ENCODE assay signal across 24 cellular contexts in the genomic region with DNA sequence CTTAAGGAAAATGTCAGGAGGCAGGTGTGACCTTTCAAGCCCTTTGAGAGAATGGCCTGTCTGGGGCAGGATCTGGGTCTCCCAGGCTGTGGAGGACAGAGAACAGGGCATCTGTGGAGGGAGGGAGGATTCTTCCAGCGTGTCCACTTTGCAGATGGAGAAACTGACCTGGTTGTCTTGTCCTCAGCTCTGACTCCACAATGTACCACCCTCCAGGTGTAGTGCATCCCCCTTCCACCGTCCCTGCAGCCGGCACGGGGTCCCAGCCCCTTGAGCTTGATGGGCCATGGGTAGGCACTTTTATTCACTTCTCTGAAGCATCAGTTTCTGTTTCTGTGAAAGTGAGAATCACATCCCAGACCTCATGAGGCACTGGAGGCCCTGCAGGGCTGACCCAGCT. TPM values are rescaled to one million over a fixed set of nuclear protein-coding genes. Genes with fewer than 3 reads are reported as not detected.
DNase-seq lines count a peak whose midpoint lies in the region; ATAC-seq, FAIRE-seq and TF ChIP-seq lines count a peak whose summit lies in the region.
"Had no signal": no experiment of that assay in that cellular context is flagged by ENCODE, and none has a peak within 500 bp of the region (broad histone marks: within the 10 kb centered on the region; RNA-seq: fewer than 3 reads in every experiment).

No MANE protein-coding gene starts in this region.

- H4K91ac ChIP-seq in IMR-90 (ENCODE audit: insufficient read depth, low read depth, low read length): peak overlapping the region; percentile 87

- TF ChIP-seq POLR2A in A549 (IDR thresholded peaks at IDR 0.05; ENCODE audit: low read length) (no peak), IMR-90 (IDR thresholded peaks at IDR 0.05; ENCODE audit: low read depth, low read length) (no peak), endothelial cell of umbilical vein (IDR thresholded peaks at IDR 0.05; ENCODE audit: low read depth, low read length) (no peak), sigmoid colon (IDR thresholded peaks at IDR 0.05) (no peak)

- peak overlapping the region; percentile 94 for H2BK5ac ChIP-seq in IMR-90 (ENCODE audit: low read depth, low read length, poor library complexity, severe bottlenecking)

- dilution Hi-C loops in IMR-90 (cut with HindIII; ENCODE audit: low sequenced_read_pairs, unreplicated experiment) (no loop called here), endothelial cell of umbilical vein (cut with MboI; ENCODE audit: extremely low pct_ligation_motif_present, low sequenced_read_pairs) (no loop called here)

- POLR2A ChIA-PET in A549 (lab: Yijun Ruan, JAX) (interaction anchor here (2.3 kb wide), 1 partner anchor 48 kb away, joined by 8 read pairs; no protein-coding TSS in a partner anchor), IMR-90 (lab: Charles Lee; ENCODE audit: unreplicated experiment) (no interaction called here), endothelial cell of umbilical vein (lab: Charles Lee) (no interaction called here)

- intact Hi-C loops in IMR-90 (cut with micrococcal nuclease): no loop called here
- intact Hi-C loops in endothelial cell of umbilical vein (cut with micrococcal nuclease): loop anchor here (5.0 kb wide), 1 partner anchor 108 kb away; no protein-coding TSS in a partner anchor
- intact Hi-C loops in sigmoid colon (cut with DNase I): loop anchor here (5.0 kb wide), 1 partner anchor 53 kb away; no protein-coding TSS in a partner anchor

- BruUV-seq in IMR-90 (replicated peaks; lab: Mats Ljungman, UMichigan) (no TSS peak), endothelial cell of umbilical vein (replicated peaks; lab: Mats Ljungman, UMichigan) (no TSS peak)

- CTCF ChIA-PET in A549 (lab: Yijun Ruan, JAX) (interaction anchor here (0.7 to 32.6 kb wide), 6 partner anchors 10 to 121 kb away, joined by 3 to 818 read pairs (median 6); no protein-coding TSS in a partner anchor), IMR-90 (lab: Yijun Ruan, JAX) (no interaction called here), endothelial cell of umbilical vein (lab: Charles Lee) (interaction anchor here (0.7 to 8.8 kb wide), 4 partner anchors 16 to 111 kb away, joined by 3 to 156 read pairs (median 34); no protein-coding TSS in a partner anchor)

- H2BK20ac ChIP-seq in IMR-90 (ENCODE audit: low read depth, low read length): peak overlapping the region; percentile 78

- H2BK15ac ChIP-seq in IMR-90 (ENCODE audit: low read depth, low read length): peak overlapping the region; percentile 82; the same call in 2 of the 3 replicates

- no peak for ATAC-seq in A549
- ATAC-seq in IMR-90 (ENCODE audit: low read depth): no peak
- ATAC-seq: body of pancreas; effector memory CD8-positive, alpha-beta T cell; GM12878; natural killer cell treated with Interleukin-12 subunit alpha and Interleukin-12 subunit beta and Interleukin-15 and Interleukin-18, amount 100 ng/mL, for 72 hours; sciatic nerve; stimulated activated naive CD8-positive, alpha-beta T cell treated with anti-CD3 and anti-CD28 coated beads, Interleukin-15, amount 100 ng/mL, for 72 hours had no signal

- H3K4me2 ChIP-seq in A549: peak overlapping the region; percentile 62
- H3K4me2 ChIP-seq in IMR-90 (ENCODE audit: low read depth, low read length): no peak overlapping the region
- no peak overlapping the region for H3K4me2 ChIP-seq in endothelial cell of umbilical vein (ENCODE audit: insufficient read depth, low read length)

- H3K9me3 ChIP-seq in A549: no peaks in the 10 kb centered on the region
- H3K9me3 ChIP-seq in IMR-90 (ENCODE audit: control insufficient read depth, insufficient read depth, low read length): no peaks in the 10 kb centered on the region
- no peaks in the 10 kb centered on the region for H3K9me3 ChIP-seq in endothelial cell of umbilical vein (replicated peaks; ENCODE audit: control insufficient read depth, insufficient read depth, low read length)
- no peaks in the 10 kb centered on the region for H3K9me3 ChIP-seq in sigmoid colon
- H3K9me3 ChIP-seq: body of pancreas, esophagus squamous epithelium, gastrocnemius medialis had no signal

- FAIRE-seq in A549 (lab: Jason Lieb, UNC) (no peak), endothelial cell of umbilical vein (lab: Jason Lieb, UNC) (no peak)
- FAIRE-seq: GM12878, islet of Langerhans had no signal

- no peak for TF ChIP-seq CTCF in A549 (IDR thresholded peaks at IDR 0.05)
- no peak for TF ChIP-seq CTCF in IMR-90 (conservative IDR thresholded peaks at IDR 0.05; ENCODE audit: low read depth, low read length)
- no peak for TF ChIP-seq CTCF in endothelial cell of umbilical vein (IDR thresholded peaks at IDR 0.05; ENCODE audit: extremely low read depth in 1 of 2, insufficient read depth in 1 of 2, low read depth in 1 of 2, low read length in 2 of 2)
- no peak for TF ChIP-seq CTCF in sigmoid colon (IDR thresholded peaks at IDR 0.05)

- TF ChIP-seq RAD21 in A549 (conservative IDR thresholded peaks at IDR 0.05 in 1 of 2, IDR thresholded peaks at IDR 0.05 in 1 of 2): no peak
- no peak for TF ChIP-seq RAD21 in IMR-90 (IDR thresholded peaks at IDR 0.05; ENCODE audit: low read length)

- H4K8ac ChIP-seq in IMR-90 (ENCODE audit: low read depth in 2 of 2, low read length in 2 of 2): peak overlapping the region; percentile 74 to 95; a peak in 3 of 4 replicates

- DNase-seq in A549 (ENCODE audit: low read depth in 1 of 2, low spot score in 1 of 2) (no peak), IMR-90 (no peak), endothelial cell of umbilical vein (ENCODE audit: low read depth, low spot score) (no peak), sigmoid colon (peak; percentile 51), UCSD-AML1 (lab: John Stamatoyannopoulos, UW; ENCODE audit: unreplicated experiment) (no peak), NK-92 (lab: John Stamatoyannopoulos, UW; ENCODE audit: unreplicated experiment) (no peak), NCI-H2029 treated with DMSO at 0.1 percent for 48 hours (lab: John Stamatoyannopoulos, UW) (no peak)
- DNase-seq: activated CD8-positive, alpha-beta memory T cell treated with anti-CD3 and anti-CD28 coated beads, Interleukin-2, amount 50 U/mL, for 4 hours; body of pancreas; effector memory CD8-positive, alpha-beta T cell; esophagus squamous epithelium; gastrocnemius medialis; H9; NCI-H1092 treated with DMSO at 0.1 percent for 48 hours; NCI-H187 treated with DMSO at 0.1 percent for 48 hours; NCI-H69; stimulated activated CD4-positive, alpha-beta T cell treated with anti-CD3 and anti-CD28 coated beads, Interleukin-15, amount 100 ng/mL, for 24 hours; stimulated activated naive CD8-positive, alpha-beta T cell treated with anti-CD3 and anti-CD28 coated beads, Interleukin-15, amount 100 ng/mL, for 72 hours had no signal

- peak overlapping the region; percentile 90 for H3K14ac ChIP-seq in IMR-90 (replicated peaks; ENCODE audit: low read depth, low read length)

- H3K79me2 ChIP-seq in endothelial cell of umbilical vein (ENCODE audit: control insufficient read depth, insufficient read depth, low read length): peaks cover 11% of the 10 kb centered on the region

- in situ Hi-C loops in IMR-90 (cut with MboI; ENCODE audit: low sequenced_read_pairs): loop anchor here (5.0 kb wide), 2 partner anchors 48 to 92 kb away; no protein-coding TSS in a partner anchor

- H3K36me3 ChIP-seq in IMR-90 (ENCODE audit: control insufficient read depth, insufficient read depth, low read length): no peaks in the 10 kb centered on the region
- no peaks in the 10 kb centered on the region for H3K36me3 ChIP-seq in endothelial cell of umbilical vein (ENCODE audit: control insufficient read depth in 2 of 2, extremely low read depth in 1 of 2, insufficient read depth in 2 of 2, low read length in 2 of 2)
- no peaks in the 10 kb centered on the region for H3K36me3 ChIP-seq in sigmoid colon
- H3K36me3 ChIP-seq: esophagus squamous epithelium, gastrocnemius medialis had no signal

- H3K4ac ChIP-seq in IMR-90 (ENCODE audit: low read depth, low read length): peak overlapping the region; percentile 95

- WGBS in A549 (ENCODE audit: missing lambda C conversion rate): 87% methylated on average over 4 of the region's 4 CpGs
- WGBS in IMR-90 (ENCODE audit: extremely low coverage in 2 of 2, insufficient read length in 1 of 2), 2 experiments: 96% methylated on average over 3 of the region's 4 CpGs; no CpG with 5 or more reads in 1 of the 2 experiments
- WGBS in sigmoid colon, 2 donors: 87 to 91% methylated on average over 4 of the region's 4 CpGs

- H3K9me1 ChIP-seq in IMR-90 (ENCODE audit: insufficient read depth, low read length) (peaks cover 39% of the 10 kb centered on the region), endothelial cell of umbilical vein (replicated peaks; ENCODE audit: control insufficient read depth, extremely low read depth, insufficient read depth, low read length) (no peaks in the 10 kb centered on the region)

- H2AK9ac ChIP-seq in IMR-90 (replicated peaks; ENCODE audit: low read depth, low read length, poor library complexity): peak overlapping the region; percentile 68

- no peak overlapping the region for H2AFZ ChIP-seq in IMR-90 (replicated peaks; ENCODE audit: low read length, poor library complexity)
- H2AFZ ChIP-seq in endothelial cell of umbilical vein (ENCODE audit: low read depth, low read length): no peak overlapping the region

- H3K23ac ChIP-seq in IMR-90 (ENCODE audit: low read depth, low read length): 0 out of 2 replicates have a peak overlapping the region, but pooled peaks have one; percentile 13

- H4K20me1 ChIP-seq in IMR-90 (ENCODE audit: insufficient read depth, low read length) (no peaks in the 10 kb centered on the region), endothelial cell of umbilical vein (replicated peaks; ENCODE audit: control insufficient read depth, extremely low read depth, insufficient read depth, low read length) (no peaks in the 10 kb centered on the region)

- H3K56ac ChIP-seq in IMR-90 (ENCODE audit: extremely low read depth, insufficient read depth, low read length): no peak overlapping the region

- peaks cover 9 to 14% of the 10 kb centered on the region in 2 experiments for H3K79me1 ChIP-seq in IMR-90 (ENCODE audit: low read depth in 1 of 2, low read length in 2 of 2)

- H3K27me3 ChIP-seq in IMR-90 (ENCODE audit: control insufficient read depth, insufficient read depth, low read length) (no peaks in the 10 kb centered on the region), endothelial cell of umbilical vein (ENCODE audit: control insufficient read depth in 2 of 2, insufficient read depth in 2 of 2, low read length in 2 of 2) (no peaks in the 10 kb centered on the region), sigmoid colon (no peaks in the 10 kb centered on the region)
- H3K27me3 ChIP-seq: body of pancreas, esophagus squamous epithelium, gastrocnemius medialis had no signal

- no peak overlapping the region for H3K9ac ChIP-seq in IMR-90 (ENCODE audit: low read depth, low read length)
- no peak overlapping the region for H3K9ac ChIP-seq in endothelial cell of umbilical vein (replicated peaks; ENCODE audit: extremely low read depth, insufficient read depth, low read length)

- no peak overlapping the region for H3K4me3 ChIP-seq in A549
- H3K4me3 ChIP-seq in IMR-90 (ENCODE audit: insufficient read depth, low read depth, low read length): no peak overlapping the region
- H3K4me3 ChIP-seq in endothelial cell of umbilical vein (replicated peaks in 1 of 3; ENCODE audit: insufficient read depth in 1 of 3, low read depth in 1 of 3, low read length in 3 of 3): no peak overlapping the region
- H3K4me3 ChIP-seq in sigmoid colon: no peak overlapping the region
- H3K4me3 ChIP-seq: body of pancreas, esophagus squamous epithelium, gastrocnemius medialis, GM12878 had no signal

- H3K4me1 ChIP-seq in A549 (peaks cover 89% of the 10 kb centered on the region), IMR-90 (ENCODE audit: control insufficient read depth, insufficient read depth, low read length) (peaks cover 57% of the 10 kb centered on the region), endothelial cell of umbilical vein (ENCODE audit: control insufficient read depth, extremely low read depth, insufficient read depth, low read length) (peaks cover 64% of the 10 kb centered on the region), sigmoid colon (peaks cover 0 to 37% (median 24%) of the 10 kb centered on the region in 4 donors)

- peak overlapping the region; percentile 99 for H2BK120ac ChIP-seq in IMR-90 (ENCODE audit: low read depth, low read length)

- TF ChIP-seq EP300 in A549 (IDR thresholded peaks at IDR 0.05) (no peak), sigmoid colon (IDR thresholded peaks at IDR 0.05) (no peak)

- peak overlapping the region; percentile 94 for H2AK5ac ChIP-seq in IMR-90 (ENCODE audit: low read depth, low read length)

- peak overlapping the region; percentile 55 for H3K18ac ChIP-seq in IMR-90 (ENCODE audit: low read depth, low read length)

- H4K5ac ChIP-seq in IMR-90 (ENCODE audit: low read depth, low read length): peak overlapping the region; percentile 51

- peak overlapping the region; percentile 91 to 93 for H3K27ac ChIP-seq in A549
- peak overlapping the region; percentile 74; the same call in 1 of the 2 replicates for H3K27ac ChIP-seq in IMR-90 (ENCODE audit: insufficient read depth, low read length)
- H3K27ac ChIP-seq in endothelial cell of umbilical vein (ENCODE audit: insufficient read depth, low read depth, low read length): peak overlapping the region; percentile 38
- H3K27ac ChIP-seq in sigmoid colon: peak overlapping the region in 2 of 4 donors; percentile 61 to 65
- H3K27ac ChIP-seq: C4-2B had no signal

RNA-seq across cellular contexts. Expression of a gene that starts 4.6 kb away (rescaled TPM):
- polyA plus RNA-seq in A549 (2011; rRNA removed) (173 TPM in 2 replicates), A549 (2017; fragmentation: RNase III; extraction: RNeasy Plus Mini Kit Qiagen cat#74134 plus additional on column Dnase treatment) (348 to 469 TPM (median 441 TPM) in 3 replicates), IMR-90 (2012; rRNA removed) (239 and 292 TPM in 2 replicates), endothelial cell of umbilical vein (810 and 861 TPM in 2 replicates), sigmoid colon (10 to 100 TPM in 1 of 3 donors, 1 to 10 TPM in 2; 6.5 to 71.1 (median 7.2) TPM)
- polyA plus RNA-seq in A549 (2012; cell fraction: cytosol; rRNA removed): 164 and 192 TPM in 2 replicates
- polyA plus RNA-seq in A549 (2012; cell fraction: nucleus; rRNA removed): 241 and 325 TPM in 2 replicates
- 181 and 216 TPM in 2 replicates for polyA minus RNA-seq in A549 (2011; rRNA and poly(A)+ RNA removed)
- total RNA-seq in IMR-90 (2012; rRNA removed) (237 and 268 TPM in 2 replicates), endothelial cell of umbilical vein (708 and 868 TPM in 2 replicates), sigmoid colon (100 to 1,000 TPM in 2 of 4 donors, 10 to 100 TPM in 2; 14.8 to 104 (median 60.7) TPM)
- polyA plus RNA-seq in IMR-90 (2012; cell fraction: cytosol; rRNA removed): 370 and 502 TPM in 2 replicates
- 218 and 328 TPM in 2 replicates for polyA plus RNA-seq in IMR-90 (2012; cell fraction: nucleus; rRNA removed; ENCODE audit: low replicate concordance)
- 710 and 739 TPM in 2 replicates for polyA plus RNA-seq in endothelial cell of umbilical vein (2011; cell fraction: cytosol; rRNA removed)
- 680 and 705 TPM in 2 replicates for polyA plus RNA-seq in endothelial cell of umbilical vein (2011; cell fraction: nucleus; rRNA removed)
- 931 and 1,022 TPM in 2 replicates for polyA plus RNA-seq in endothelial cell of umbilical vein (2012)
- 986 and 1,245 TPM in 2 replicates for polyA minus RNA-seq in endothelial cell of umbilical vein
- 21.3 TPM for polyA minus RNA-seq in endothelial cell of umbilical vein (2011; cell fraction: cytosol; rRNA and poly(A)+ RNA removed)
- polyA minus RNA-seq in endothelial cell of umbilical vein (2011; cell fraction: nucleus; rRNA and poly(A)+ RNA removed): 361 and 435 TPM in 2 replicates
- total RNA-seq: activated T-helper 2 cell treated with anti-CD3 and anti-CD28 coated beads, Interferon-gamma antibody, Interleukin-2, Interleukin-4, amounts not matched to agents 10 μg/mL and 5 μg/mL and 100 μg/mL, durations not matched to agents 14 hours and 24 hours and 36 hours had no signal
